Comparison of ENCODE assay signal across 25 cellular contexts in genomic region chr9:123011380-123011779, GRCh38. TPM values are rescaled to one million over a fixed set of nuclear protein-coding genes. Genes with fewer than 3 reads are reported as not detected.
DNase-seq lines count a peak whose midpoint lies in the region; ATAC-seq, FAIRE-seq and TF ChIP-seq lines count a peak whose summit lies in the region.
"Had no signal": no experiment of that assay in that cellular context is flagged by ENCODE, and none has a peak within 500 bp of the region (broad histone marks: within the 10 kb centered on the region; RNA-seq: fewer than 3 reads in every experiment).

No MANE protein-coding gene starts in this region.

- no peak overlapping the region for H3K4me3 ChIP-seq in K562
- H3K4me3 ChIP-seq in lower lobe of right lung = no peak overlapping the region
- no peak overlapping the region for H3K4me3 ChIP-seq in thyroid gland (replicated peaks in 1 of 3)
- H3K4me3 ChIP-seq: GM12878, GM23248 had no signal

- no peak for TF ChIP-seq CTCF in K562 (IDR thresholded peaks at IDR 0.05 in 2 of 3, conservative IDR thresholded peaks at IDR 0.05 in 1 of 3; ENCODE audit: insufficient read depth in 2 of 3, low read depth in 1 of 3, low read length in 3 of 3)
- TF ChIP-seq CTCF in lower lobe of right lung (IDR thresholded peaks at IDR 0.05) = no peak
- TF ChIP-seq CTCF in thyroid gland (IDR thresholded peaks at IDR 0.05) = no peak

- no peak overlapping the region for H3K4me2 ChIP-seq in K562 (ENCODE audit: insufficient read depth, low read length)

- intact Hi-C loops in K562 (cut with micrococcal nuclease) = no loop called here
- intact Hi-C loops in lower lobe of right lung (cut with DNase I) = no loop called here
- intact Hi-C loops in thyroid gland (cut with DNase I) = no loop called here

- in situ Hi-C loops in K562 (cut with MboI) = no loop called here

- no peak for ATAC-seq in K562
- ATAC-seq in lower lobe of right lung = no peak
- ATAC-seq in HG03045 (IDR thresholded peaks at IDR 0.05; ENCODE audit: unreplicated experiment) = no peak
- ATAC-seq in GM18505 (IDR thresholded peaks at IDR 0.05; ENCODE audit: unreplicated experiment) = no peak
- ATAC-seq in GM18502 (IDR thresholded peaks at IDR 0.05; ENCODE audit: poor library complexity, unreplicated experiment) = no peak
- ATAC-seq: GM12878 had no signal

- CTCF ChIA-PET in K562 (lab: Yijun Ruan, JAX; ENCODE audit: low intra/inter-chr PET ratio) = no interaction called here

- H3K27me3 ChIP-seq in K562 (ENCODE audit: control insufficient read depth in 2 of 2, insufficient read depth in 2 of 2, low read length in 2 of 2) (no peaks in the 10 kb centered on the region), lower lobe of right lung (ENCODE audit: low read depth) (no peaks in the 10 kb centered on the region), thyroid gland (no peaks in the 10 kb centered on the region)
- H3K27me3 ChIP-seq: BE2C had no signal

- DNase-seq in K562 (ENCODE audit: extremely low read depth in 1 of 4, low spot score in 3 of 4) = no peak
- no peak for DNase-seq in lower lobe of right lung
- DNase-seq in thyroid gland = no peak
- no peak for DNase-seq in globus pallidus (ENCODE audit: low spot score)
- DNase-seq: ACHN; BE2C; C1 segment of cervical spinal cord; CD4-positive, CD25-positive, alpha-beta regulatory T cell; CD8-positive, alpha-beta memory T cell; COR-L47; DMS 273 treated with DMSO at 0.1 percent for 48 hours; DMS53; DND-41; EL; GM23248; KG1 had no signal

- POLR2A ChIA-PET in K562 (lab: Yijun Ruan, JAX) = no interaction called here

- TF ChIP-seq EP300 in K562 (IDR thresholded peaks at IDR 0.05; ENCODE audit: low read length) = no peak

- WGBS in K562 (ENCODE audit: insufficient coverage, low coverage, missing lambda C conversion rate) = 90% methylated on average over 3 of the region's 3 CpGs
- 97 to 98% methylated on average over 3 of the region's 3 CpGs for WGBS in thyroid gland, 2 donors

- no peak overlapping the region for H3K9ac ChIP-seq in K562 (ENCODE audit: insufficient read depth in 1 of 2, low read depth in 2 of 2, low read length in 2 of 2)
- H3K9ac ChIP-seq: GM23248 had no signal

- BruUV-seq in K562 (replicated peaks; lab: Mats Ljungman, UMichigan) = no TSS peak

- TF ChIP-seq POLR2A in K562 (conservative IDR thresholded peaks at IDR 0.05) (no peak), thyroid gland (IDR thresholded peaks at IDR 0.05) (no peak), GM18505 (IDR thresholded peaks at IDR 0.05; ENCODE audit: borderline replicate concordance, extremely low read depth, insufficient read depth, insufficient read length) (no peak)

- H3K9me1 ChIP-seq in K562 (ENCODE audit: control insufficient read depth, insufficient read depth, low read length) = no peaks in the 10 kb centered on the region

- H3K36me3 ChIP-seq in K562 (ENCODE audit: control insufficient read depth, insufficient read depth, low read length) = peaks cover 24% of the 10 kb centered on the region; the same call in 1 of the 3 replicates
- peaks cover 55% of the 10 kb centered on the region for H3K36me3 ChIP-seq in lower lobe of right lung
- H3K36me3 ChIP-seq in thyroid gland = peaks cover 3 to 17% of the 10 kb centered on the region in 2 donors

- H3K27ac ChIP-seq in K562 (ENCODE audit: extremely low read depth, low read depth, low read length) (no peak overlapping the region), lower lobe of right lung (peak overlapping the region; percentile 2), thyroid gland (peak overlapping the region; percentile 55 to 88 (median 75))
- H3K27ac ChIP-seq: GM23248 had no signal

- FAIRE-seq in K562 (lab: Jason Lieb, UNC) = no peak
- FAIRE-seq: A204.1, GM12878, HTR-8/SVneo had no signal

- H4K20me1 ChIP-seq in K562 (replicated peaks; ENCODE audit: control insufficient read depth, insufficient read depth, low read length) = no peaks in the 10 kb centered on the region

- no peaks in the 10 kb centered on the region for H3K9me3 ChIP-seq in K562 (replicated peaks; ENCODE audit: control insufficient read depth, insufficient read depth, low read depth, low read length)
- no peaks in the 10 kb centered on the region for H3K9me3 ChIP-seq in lower lobe of right lung
- H3K9me3 ChIP-seq in thyroid gland = no peaks in the 10 kb centered on the region
- H3K9me3 ChIP-seq: BE2C had no signal

- no peaks in the 10 kb centered on the region; a peak in 2 of 5 replicates for H3K4me1 ChIP-seq in K562 (replicated peaks in 1 of 2; ENCODE audit: control insufficient read depth in 2 of 2, insufficient read depth in 2 of 2, low read length in 2 of 2)
- peaks cover 5% of the 10 kb centered on the region for H3K4me1 ChIP-seq in lower lobe of right lung
- peaks cover 38 to 40% of the 10 kb centered on the region in 2 donors for H3K4me1 ChIP-seq in thyroid gland
- H3K4me1 ChIP-seq: BE2C had no signal

- H2AFZ ChIP-seq in K562 (ENCODE audit: low read depth, low read length) = no peak overlapping the region
- H2AFZ ChIP-seq: GM23248 had no signal

- no peak for TF ChIP-seq RAD21 in K562 (CRISPR knock-in tag; conservative IDR thresholded peaks at IDR 0.05 in 1 of 2, IDR thresholded peaks at IDR 0.05 in 1 of 2)

- no peaks in the 10 kb centered on the region for H3K79me2 ChIP-seq in K562 (ENCODE audit: control insufficient read depth, insufficient read depth, low read length)

TF ChIP-seq in K562, 482 proteins besides CTCF, POLR2A, EP300 and RAD21 (continues in another document):
- TF ChIP-seq KDM5B (IDR thresholded peaks at IDR 0.05; ENCODE audit: insufficient replicate concordance, low read depth, low read length) (no peak), RREB1 (CRISPR knock-in tag; IDR thresholded peaks at IDR 0.05) (no peak), CHCHD3 (CRISPR knock-in tag; IDR thresholded peaks at IDR 0.05) (no peak), DACH1 (IDR thresholded peaks at IDR 0.05; ENCODE audit: partially characterized antibody) (peak; percentile 82), ZNF232 (CRISPR knock-in tag; IDR thresholded peaks at IDR 0.05) (0 out of 2 replicates have a peak, but pooled peaks have one; percentile 53), ETV6 (IDR thresholded peaks at IDR 0.05; ENCODE audit: borderline replicate concordance in 1 of 2, low read depth in 2 of 2, low read length in 1 of 2) (no peak), ETV6 (CRISPR knock-in tag; IDR thresholded peaks at IDR 0.05; ENCODE audit: borderline replicate concordance) (peak; percentile 73; the same call in 1 of the 2 replicates)

RNA-seq across cellular contexts. Expression of gene GPR21, which starts 22.1 kb away (rescaled TPM):
- 2.8 and 10.7 TPM in 2 replicates for total RNA-seq in K562 (2011; cell fraction: chromatin; rRNA removed; ENCODE audit: low replicate concordance)
- total RNA-seq in K562 (2011; cell fraction: nucleolus; rRNA removed) = 1.8 and 3.8 TPM in 2 replicates
- 7.3 and 13.7 TPM in 2 replicates for total RNA-seq in K562 (2011; cell fraction: nucleoplasm; rRNA removed)
- total RNA-seq in K562 (2014; rRNA removed) (0.24 TPM in 1 of 2 replicates, not detected in the other), K562 (2014; rRNA removed; fragmentation: Illumina TruSeq; extraction: Trizol) (0.36 and 0.67 TPM in 2 replicates), K562 (2015; rRNA removed; fragmentation: Illumina TruSeq; extraction: Trizol) (0.75 and 0.83 TPM in 2 replicates), K562 (2021) (0.16 TPM in 1 of 2 replicates, not detected in the other), lower lobe of right lung (2.2 TPM), thyroid gland (10 to 100 TPM in 1 of 4 donors, 1 to 10 TPM in 3; 4.0 to 11.8 (median 5.7) TPM)
- polyA plus RNA-seq in K562 (2011; rRNA removed) (0.27 TPM in 1 of 2 replicates, not detected in the other), K562 (2014; fragmentation: Illumina TruSeq; extraction: Trizol) (not detected in 2 replicates), K562 (2014; fragmentation: Nextera tagmentation; extraction: Ambion mirVana) (not detected), K562 (2014; rRNA removed) (0.15 TPM in 1 of 2 replicates, not detected in the other)
- 0.09 TPM in 1 of 2 replicates, not detected in the other for polyA plus RNA-seq in K562 (2011; cell fraction: cytosol; rRNA removed)
- polyA plus RNA-seq in K562 (2011; cell fraction: nucleus; rRNA removed) = 1.1 and 2.2 TPM in 2 replicates
- not detected in 2 replicates for polyA plus RNA-seq in K562 (2012)
- 5.1 and 6.2 TPM in 2 replicates for polyA minus RNA-seq in K562 (2011; rRNA and poly(A)+ RNA removed)
- polyA minus RNA-seq in K562 (2011; cell fraction: cytosol; rRNA and poly(A)+ RNA removed) = not detected in 2 replicates
- 6.0 and 7.4 TPM in 2 replicates for polyA minus RNA-seq in K562 (2011; cell fraction: nucleus; rRNA and poly(A)+ RNA removed)
- total RNA-seq: G401, H4 had no signal
- polyA plus RNA-seq: CD4-positive, CD25-positive, alpha-beta regulatory T cell; CD8-positive, alpha-beta memory T cell; GM23248; IgD-negative memory B cell had no signal
